In the genomic region with DNA sequence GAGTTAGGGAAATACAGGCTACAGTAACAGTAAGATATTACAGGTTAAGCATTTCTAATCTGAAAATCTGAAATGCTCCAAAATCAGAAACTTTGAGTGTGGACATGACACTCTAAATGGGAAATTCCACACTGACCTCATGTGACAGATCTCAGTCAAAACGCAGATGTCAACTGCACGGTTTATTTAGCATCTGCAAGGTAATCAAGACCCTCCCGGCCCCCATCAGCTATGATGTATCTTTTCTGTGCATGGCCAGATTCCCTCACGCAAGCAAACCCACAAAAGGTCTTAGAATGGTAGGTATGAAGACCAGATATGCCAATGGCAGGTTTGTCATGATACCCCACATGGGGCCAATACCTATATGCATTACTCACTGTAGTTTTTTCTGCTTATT, we compare ENCODE assay signal across 2 cellular contexts.
TF ChIP-seq lines count a peak whose summit lies in the region.

No MANE protein-coding gene starts in this region.

TF ChIP-seq in GM12891, 5 proteins besides CTCF, POLR2A, EP300 and RAD21:
- TF ChIP-seq TAF1 (IDR thresholded peaks at IDR 0.05; ENCODE audit: low read depth, low read length) (no peak), POU2F2 (IDR thresholded peaks at IDR 0.05; ENCODE audit: low read depth, low read length) (no peak), SPI1 (IDR thresholded peaks at IDR 0.05; ENCODE audit: low read depth, low read length) (no peak), PAX5 (IDR thresholded peaks at IDR 0.05; ENCODE audit: insufficient read depth, low read length, severe bottlenecking) (no peak), POLR2AphosphoS5 (IDR thresholded peaks at IDR 0.05; ENCODE audit: low read depth, low read length) (no peak)

TF ChIP-seq in GM12878, 131 proteins besides CTCF, POLR2A, EP300 and RAD21:
- TF ChIP-seq IKZF2 (IDR thresholded peaks at IDR 0.05) (no peak), ZNF384 (IDR thresholded peaks at IDR 0.05; ENCODE audit: borderline replicate concordance, low read depth, low read length) (no peak), STAT1 (conservative IDR thresholded peaks at IDR 0.05) (no peak), SREBF1 (IDR thresholded peaks at IDR 0.05; ENCODE audit: low read length) (no peak), JUNB (IDR thresholded peaks at IDR 0.05) (0 out of 2 replicates have a peak, but pooled peaks have one; percentile 17)
- TF ChIP-seq, protein P1, sequence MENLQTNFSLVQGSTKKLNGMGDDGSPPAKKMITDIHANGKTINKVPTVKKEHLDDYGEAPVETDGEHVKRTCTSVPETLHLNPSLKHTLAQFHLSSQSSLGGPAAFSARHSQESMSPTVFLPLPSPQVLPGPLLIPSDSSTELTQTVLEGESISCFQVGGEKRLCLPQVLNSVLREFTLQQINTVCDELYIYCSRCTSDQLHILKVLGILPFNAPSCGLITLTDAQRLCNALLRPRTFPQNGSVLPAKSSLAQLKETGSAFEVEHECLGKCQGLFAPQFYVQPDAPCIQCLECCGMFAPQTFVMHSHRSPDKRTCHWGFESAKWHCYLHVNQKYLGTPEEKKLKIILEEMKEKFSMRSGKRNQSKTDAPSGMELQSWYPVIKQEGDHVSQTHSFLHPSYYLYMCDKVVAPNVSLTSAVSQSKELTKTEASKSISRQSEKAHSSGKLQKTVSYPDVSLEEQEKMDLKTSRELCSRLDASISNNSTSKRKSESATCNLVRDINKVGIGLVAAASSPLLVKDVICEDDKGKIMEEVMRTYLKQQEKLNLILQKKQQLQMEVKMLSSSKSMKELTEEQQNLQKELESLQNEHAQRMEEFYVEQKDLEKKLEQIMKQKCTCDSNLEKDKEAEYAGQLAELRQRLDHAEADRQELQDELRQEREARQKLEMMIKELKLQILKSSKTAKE (IDR thresholded peaks at IDR 0.05; ENCODE audit: low read depth, poor library complexity, severe bottlenecking) = no peak
